Comparison of ENCODE assay signal across 8 cellular contexts in the genomic region with DNA sequence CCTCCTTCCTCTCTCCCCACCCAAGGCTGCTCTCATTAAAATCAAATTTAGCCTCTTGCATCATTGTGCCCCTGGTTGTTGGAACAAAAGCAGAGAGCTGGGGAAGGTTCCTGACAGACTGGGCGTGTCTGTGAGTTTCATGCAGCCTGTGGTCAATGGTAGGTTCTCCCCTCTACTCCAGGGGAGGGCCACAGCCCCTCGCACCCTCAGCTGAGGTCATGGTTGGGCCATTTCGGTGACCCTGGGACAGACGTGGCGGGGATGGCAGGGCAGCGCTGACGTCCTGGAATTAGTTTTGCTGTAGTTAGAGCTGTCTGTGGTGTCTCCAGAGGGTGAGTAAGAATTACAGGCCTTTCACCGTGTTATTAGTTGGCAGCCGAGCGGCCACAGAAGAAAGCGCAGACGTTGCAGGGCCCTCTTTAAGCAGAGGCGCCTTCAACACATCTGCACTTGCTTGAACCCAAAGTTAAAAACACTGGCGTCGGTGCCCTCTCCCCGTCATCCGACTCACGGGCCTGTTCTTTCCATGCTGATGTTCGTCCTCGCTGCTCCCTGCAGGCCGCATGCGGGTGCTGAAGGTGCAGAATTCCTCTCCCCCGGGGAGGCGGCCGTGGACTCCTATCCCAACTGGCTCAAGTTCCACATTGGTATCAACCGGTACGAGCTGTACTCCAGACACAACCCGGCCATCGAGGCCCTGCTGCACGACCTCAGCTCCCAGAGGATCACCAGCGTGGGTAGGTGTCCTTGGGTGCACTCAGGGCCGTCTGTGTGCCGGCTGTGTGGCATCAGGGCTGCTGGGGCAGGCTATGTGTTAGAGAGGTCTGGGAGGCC. TPM values are rescaled to one million over a fixed set of nuclear protein-coding genes. Genes with fewer than 3 reads are reported as not detected.
DNase-seq lines count a peak whose midpoint lies in the region; TF ChIP-seq lines count a peak whose summit lies in the region.

No MANE protein-coding gene starts in this region.

- H3K36me3 Mint-ChIP-seq in neural progenitor cell, result peaks cover 22% of the 10 kb centered on the region

- H4K20me1 ChIP-seq in BLaER1, result peaks cover 79% of the 10 kb centered on the region
- H4K20me1 ChIP-seq in neural progenitor cell (ENCODE audit: low read depth), result peaks cover 30% of the 10 kb centered on the region

- H3K4me2 ChIP-seq in BLaER1, result peak overlapping the region; percentile 98
- peak overlapping the region; percentile 89 for H3K4me2 ChIP-seq in neural progenitor cell

- peaks cover 52% of the 10 kb centered on the region for H3K36me3 ChIP-seq in BLaER1
- H3K36me3 ChIP-seq in esophagus (ENCODE audit: control insufficient read depth in 2 of 2, insufficient read depth in 2 of 2, low read length in 1 of 2), result peaks cover 6 to 30% of the 10 kb centered on the region in 2 donors
- no peaks in the 10 kb centered on the region for H3K36me3 ChIP-seq in neural progenitor cell

- H3K4me1 ChIP-seq in BLaER1 (peaks cover 58% of the 10 kb centered on the region), esophagus (ENCODE audit: control insufficient read depth in 2 of 2, insufficient read depth in 2 of 2, low read length in 1 of 2) (peaks cover 3 to 18% of the 10 kb centered on the region in 2 donors), neural progenitor cell (peaks cover 28% of the 10 kb centered on the region)

- H3K9ac ChIP-seq in BLaER1 (peak overlapping the region; percentile 88), neural progenitor cell (no peak overlapping the region)

- H3K27ac ChIP-seq in BLaER1, result no peak overlapping the region
- H3K27ac ChIP-seq in esophagus (ENCODE audit: low read depth in 2 of 2, low read length in 1 of 2), result peak overlapping the region in 1 of 2 donors; percentile 30
- no peak overlapping the region for H3K27ac ChIP-seq in neural progenitor cell

- H3K27me3 Mint-ChIP-seq in neural progenitor cell (ENCODE audit: insufficient read depth, low read depth), result peaks cover 15% of the 10 kb centered on the region

- H3K27ac Mint-ChIP-seq in neural progenitor cell, result no peak overlapping the region

- H3K4me1 Mint-ChIP-seq in neural progenitor cell, result peaks cover 47% of the 10 kb centered on the region

- H3K79me2 ChIP-seq in neural progenitor cell (ENCODE audit: low read depth), result no peaks in the 10 kb centered on the region

- WGBS in esophagus, 2 donors, result 84% methylated on average over 33 of the region's 33 CpGs

- no peak for TF ChIP-seq CTCF in neural progenitor cell (IDR thresholded peaks at IDR 0.05)

- H3K4me3 ChIP-seq in BLaER1, result peak overlapping the region; percentile 91
- peak overlapping the region; percentile 20 to 57 for H3K4me3 ChIP-seq in esophagus (ENCODE audit: low read depth in 1 of 2, low read length in 2 of 2)
- H3K4me3 ChIP-seq in neural progenitor cell, result no peak overlapping the region

- no peak overlapping the region for H2AFZ ChIP-seq in neural progenitor cell (replicated peaks)

- DNase-seq in NOMO-1 (lab: John Stamatoyannopoulos, UW; ENCODE audit: unreplicated experiment in 2 of 2) (peak; percentile 46 to 50), neural progenitor cell (ENCODE audit: low spot score) (no peak), NCI-H1694 treated with DMSO at 0.1 percent for 48 hours (lab: John Stamatoyannopoulos, UW) (no peak), GOT3 (lab: John Stamatoyannopoulos, UW) (no peak), ureter (ENCODE audit: low spot score) (no peak)
- DNase-seq in stimulated activated CD4-positive, alpha-beta T cell treated with anti-CD3 and anti-CD28 coated beads, Interleukin-2, amount 100 ng/mL, for 24 hours, result no peak

- H3K27me3 ChIP-seq in BLaER1 (peaks cover 30% of the 10 kb centered on the region), esophagus (ENCODE audit: control insufficient read depth in 1 of 2, insufficient read depth in 2 of 2, low read length in 2 of 2) (no peaks in the 10 kb centered on the region), neural progenitor cell (peaks cover 54% of the 10 kb centered on the region)

- peak overlapping the region; percentile 91 for H3K4me3 Mint-ChIP-seq in neural progenitor cell

- H3K9me3 Mint-ChIP-seq in neural progenitor cell, result no peaks in the 10 kb centered on the region

- H3F3A ChIP-seq in neural progenitor cell (ENCODE audit: low read depth), result peaks cover 10% of the 10 kb centered on the region

- no peaks in the 10 kb centered on the region for H3K9me3 ChIP-seq in BLaER1
- H3K9me3 ChIP-seq in esophagus (ENCODE audit: control insufficient read depth in 2 of 2, insufficient read depth in 1 of 2, low read depth in 1 of 2, low read length in 1 of 2), result no peaks in the 10 kb centered on the region
- H3K9me3 ChIP-seq in neural progenitor cell (ENCODE audit: low read depth), result no peaks in the 10 kb centered on the region

RNA-seq across cellular contexts. Expression of a gene that starts 2.8 kb away (rescaled TPM):
- polyA plus RNA-seq in esophagus, result 10 to 100 TPM in 1 of 2 donors, 1 to 10 TPM in 1; 6.9 to 11.5 TPM
- 3.8 and 4.7 TPM in 2 replicates for total RNA-seq in neural progenitor cell (ENCODE audit: low replicate concordance)
- total RNA-seq in ureter, result 33.8 TPM

Comparison
In these comparisons a context has a peak if more than half of its experiments do, and no peak if none do; other contexts are left out.
1. DNase-seq: peak in NOMO-1 (2 of 2); none in neural progenitor cell (single experiment), NCI-H1694 treated with DMSO at 0.1 percent for 48 hours (single experiment), GOT3 (single experiment), stimulated activated CD4-positive, alpha-beta T cell treated with anti-CD3 and anti-CD28 coated beads, Interleukin-2, amount 100 ng/mL, for 24 hours (0 of 2) and ureter (single experiment).